ENCODE assay signal across 8 cellular contexts in genomic region chr5:177516601-177517568, GRCh38. TPM values are rescaled to one million over a fixed set of nuclear protein-coding genes. Genes with fewer than 3 reads are reported as not detected.
DNase-seq lines count a peak whose midpoint lies in the region; ATAC-seq and TF ChIP-seq lines count a peak whose summit lies in the region.

TSS of gene DDX41 (minus strand) at chr5:177516961. CDS start at chr5:177516945, 16 bp downstream.

- H3K27me3 ChIP-seq in left ventricle myocardium inferior (ENCODE audit: low read depth) = no peaks in the 10 kb centered on the region

- peak within 1 kb of the TSS; percentile 96 for H3K4me3 ChIP-seq in left ventricle myocardium inferior

- TF ChIP-seq CTCF in left ventricle myocardium inferior (IDR thresholded peaks at IDR 0.05; ENCODE audit: borderline replicate concordance) (peak; percentile 23), progenitor cell of endocrine pancreas (IDR thresholded peaks at IDR 0.05; ENCODE audit: unreplicated experiment) (no peak)

- peak within 1 kb of the TSS; percentile 95 for H3K4me3 Mint-ChIP-seq in progenitor cell of endocrine pancreas (ENCODE audit: low read depth)

- peak within 1 kb of the TSS; percentile 97 for H3K27ac Mint-ChIP-seq in progenitor cell of endocrine pancreas

- H3K27me3 Mint-ChIP-seq in progenitor cell of endocrine pancreas = no peaks in the 10 kb centered on the region

- peak within 1 kb of the TSS; percentile 87 for H3K27ac ChIP-seq in angular gyrus (ENCODE audit: low read depth, low read length)
- H3K27ac ChIP-seq in left ventricle myocardium inferior (replicated peaks) = peak within 1 kb of the TSS; percentile 91

- peaks cover 70% of the 10 kb centered on the region for H3K36me3 ChIP-seq in left ventricle myocardium inferior

- H3K9me3 ChIP-seq in left ventricle myocardium inferior (replicated peaks) = no peaks in the 10 kb centered on the region

- intact Hi-C loops in left ventricle myocardium inferior (cut with micrococcal nuclease) = no loop called here

- H3K4me1 Mint-ChIP-seq in progenitor cell of endocrine pancreas (ENCODE audit: low read depth) = peaks cover 18% of the 10 kb centered on the region

- peak; percentile 55 for TF ChIP-seq POLR2A in GM15510 (IDR thresholded peaks at IDR 0.05; ENCODE audit: borderline replicate concordance, extremely low read depth, insufficient read length)

- peaks cover 25% of the 10 kb centered on the region for H3K36me3 Mint-ChIP-seq in progenitor cell of endocrine pancreas (ENCODE audit: insufficient read depth)

- peak; percentile 70 for ATAC-seq in HG02884 (IDR thresholded peaks at IDR 0.05; ENCODE audit: unreplicated experiment)

- peaks cover 37% of the 10 kb centered on the region for H3K4me1 ChIP-seq in left ventricle myocardium inferior

- DNase-seq in NCI-H187 (lab: John Stamatoyannopoulos, UW) (peak; percentile 87 to 91), T-helper 2 cell (peak; percentile 89 to 98 (median 93)), left ventricle myocardium inferior (peak; percentile 98), progenitor cell of endocrine pancreas (ENCODE audit: low spot score, unreplicated experiment) (peak; percentile 88), ureter (ENCODE audit: low spot score) (peak; percentile 98)

- no peaks in the 10 kb centered on the region for H3K9me3 Mint-ChIP-seq in progenitor cell of endocrine pancreas (ENCODE audit: low read depth)

RNA-seq across cellular contexts. Expression of gene DDX41, which starts in this region (rescaled TPM):
- total RNA-seq in left ventricle myocardium inferior (29.7 TPM), progenitor cell of endocrine pancreas (88.4 and 93.1 TPM in 2 replicates), ureter (89.1 TPM)

Comparison
In these comparisons a context has a peak if more than half of its experiments do, and no peak if none do; other contexts are left out.
1. Peak in every context shown above with its lines: DNase-seq, ATAC-seq, H3K4me3 ChIP-seq and H3K27ac ChIP-seq.